In the genomic region with DNA sequence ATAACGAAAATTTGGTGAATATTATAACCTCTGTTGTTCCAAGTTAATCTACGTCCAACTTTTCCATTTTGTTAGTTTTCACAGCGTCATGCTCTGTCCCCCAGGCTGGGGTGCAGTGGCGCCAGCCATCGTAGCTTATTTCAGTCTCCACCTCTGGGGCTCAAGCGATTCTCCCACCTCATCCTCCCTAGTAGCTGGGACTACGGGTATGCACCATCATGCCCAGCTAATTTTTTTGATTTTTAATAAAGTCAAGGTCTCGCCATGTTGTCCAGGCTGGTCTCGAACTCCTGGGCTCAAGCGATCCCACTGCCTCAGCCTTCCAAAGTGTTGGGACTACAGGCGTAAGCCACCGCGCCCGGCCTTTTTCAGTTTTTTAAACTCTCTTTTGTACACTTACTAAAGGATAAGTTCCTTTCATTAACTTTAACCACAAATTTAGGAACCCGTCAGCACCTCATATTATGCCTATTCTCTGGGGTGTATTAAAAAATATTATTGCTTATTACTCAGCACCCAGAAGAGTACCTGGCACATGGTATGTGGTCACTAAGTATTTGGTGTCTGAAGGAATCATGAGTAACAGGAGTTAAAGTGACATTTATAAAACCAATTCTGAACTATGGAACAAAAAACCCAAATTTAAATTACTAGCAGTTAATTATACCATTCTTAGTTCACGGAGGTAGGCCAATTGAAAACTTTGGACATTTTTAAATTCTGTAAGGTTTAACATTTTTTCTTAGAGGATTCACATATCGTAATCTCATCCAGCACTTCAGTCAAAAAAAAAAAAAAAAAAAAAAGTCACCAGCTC, we compare ENCODE assay signal across 2 cellular contexts.
A peak's percentile ranks its signal among the peaks of the same experiment; 100 is the strongest.
TF ChIP-seq lines count a peak whose summit lies in the region.

No MANE protein-coding gene starts in this region.

TF ChIP-seq in K562, 482 proteins besides CTCF, POLR2A, EP300 and RAD21 (continues in another document):
- TF ChIP-seq MTF1 (CRISPR knock-in tag; IDR thresholded peaks at IDR 0.05; ENCODE audit: borderline replicate concordance) (no peak), RBM22 (IDR thresholded peaks at IDR 0.05; ENCODE audit: low read depth, low read length, poor library complexity, severe bottlenecking) (no peak), CXXC5 (CRISPR knock-in tag; IDR thresholded peaks at IDR 0.05) (no peak), SOX6 (IDR thresholded peaks at IDR 0.05) (no peak), JUND (IDR thresholded peaks at IDR 0.05; ENCODE audit: borderline replicate concordance, low read depth, low read length) (0 out of 2 replicates have a peak, but pooled peaks have one; percentile 8), JUND (tag; IDR thresholded peaks at IDR 0.05; ENCODE audit: borderline replicate concordance, low read depth, low read length) (no peak), TAF7 (tag; IDR thresholded peaks at IDR 0.05) (0 out of 2 replicates have a peak, but pooled peaks have one; percentile 24), NR4A1 (CRISPR knock-in tag; IDR thresholded peaks at IDR 0.05) (no peak), NR4A1 (tag; IDR thresholded peaks at IDR 0.05) (no peak), POLR3G (IDR thresholded peaks at IDR 0.05; ENCODE audit: extremely low read depth, insufficient read length, insufficient replicate concordance) (no peak), ZNF57 (CRISPR knock-in tag; IDR thresholded peaks at IDR 0.05) (no peak), ZNF23 (CRISPR knock-in tag; IDR thresholded peaks at IDR 0.05) (no peak), ZBTB1 (CRISPR knock-in tag; IDR thresholded peaks at IDR 0.05; ENCODE audit: borderline replicate concordance, low read depth) (no peak), PPARD (CRISPR knock-in tag; IDR thresholded peaks at IDR 0.05) (no peak), ZNF695 (CRISPR knock-in tag; IDR thresholded peaks at IDR 0.05) (no peak), BACH1 (tag; IDR thresholded peaks at IDR 0.05) (peak; percentile 58), ZNF785 (CRISPR knock-in tag; IDR thresholded peaks at IDR 0.05) (no peak), TRIM24 (IDR thresholded peaks at IDR 0.05) (0 out of 4 replicates have a peak, but pooled peaks of 1 of the 2 experiments have one; percentile 15), TAF9B (IDR thresholded peaks at IDR 0.05; ENCODE audit: partially characterized antibody) (no peak), ZNF41 (CRISPR knock-in tag; conservative IDR thresholded peaks at IDR 0.05) (no peak), ZC3H4 (CRISPR knock-in tag; IDR thresholded peaks at IDR 0.05; ENCODE audit: borderline replicate concordance) (no peak)
- TF ChIP-seq, protein P1, sequence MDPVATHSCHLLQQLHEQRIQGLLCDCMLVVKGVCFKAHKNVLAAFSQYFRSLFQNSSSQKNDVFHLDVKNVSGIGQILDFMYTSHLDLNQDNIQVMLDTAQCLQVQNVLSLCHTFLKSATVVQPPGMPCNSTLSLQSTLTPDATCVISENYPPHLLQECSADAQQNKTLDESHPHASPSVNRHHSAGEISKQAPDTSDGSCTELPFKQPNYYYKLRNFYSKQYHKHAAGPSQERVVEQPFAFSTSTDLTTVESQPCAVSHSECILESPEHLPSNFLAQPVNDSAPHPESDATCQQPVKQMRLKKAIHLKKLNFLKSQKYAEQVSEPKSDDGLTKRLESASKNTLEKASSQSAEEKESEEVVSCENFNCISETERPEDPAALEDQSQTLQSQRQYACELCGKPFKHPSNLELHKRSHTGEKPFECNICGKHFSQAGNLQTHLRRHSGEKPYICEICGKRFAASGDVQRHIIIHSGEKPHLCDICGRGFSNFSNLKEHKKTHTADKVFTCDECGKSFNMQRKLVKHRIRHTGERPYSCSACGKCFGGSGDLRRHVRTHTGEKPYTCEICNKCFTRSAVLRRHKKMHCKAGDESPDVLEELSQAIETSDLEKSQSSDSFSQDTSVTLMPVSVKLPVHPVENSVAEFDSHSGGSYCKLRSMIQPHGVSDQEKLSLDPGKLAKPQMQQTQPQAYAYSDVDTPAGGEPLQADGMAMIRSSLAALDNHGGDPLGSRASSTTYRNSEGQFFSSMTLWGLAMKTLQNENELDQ (CRISPR knock-in tag; IDR thresholded peaks at IDR 0.05; ENCODE audit: borderline replicate concordance), result no peak
- TF ChIP-seq, protein P2, sequence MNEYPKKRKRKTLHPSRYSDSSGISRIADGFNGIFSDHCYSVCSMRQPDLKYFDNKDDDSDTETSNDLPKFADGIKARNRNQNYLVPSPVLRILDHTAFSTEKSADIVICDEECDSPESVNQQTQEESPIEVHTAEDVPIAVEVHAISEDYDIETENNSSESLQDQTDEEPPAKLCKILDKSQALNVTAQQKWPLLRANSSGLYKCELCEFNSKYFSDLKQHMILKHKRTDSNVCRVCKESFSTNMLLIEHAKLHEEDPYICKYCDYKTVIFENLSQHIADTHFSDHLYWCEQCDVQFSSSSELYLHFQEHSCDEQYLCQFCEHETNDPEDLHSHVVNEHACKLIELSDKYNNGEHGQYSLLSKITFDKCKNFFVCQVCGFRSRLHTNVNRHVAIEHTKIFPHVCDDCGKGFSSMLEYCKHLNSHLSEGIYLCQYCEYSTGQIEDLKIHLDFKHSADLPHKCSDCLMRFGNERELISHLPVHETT (CRISPR knock-in tag; conservative IDR thresholded peaks at IDR 0.05 in 1 of 2, IDR thresholded peaks at IDR 0.05 in 1 of 2), result 0 out of 4 replicates have a peak, but pooled peaks of 1 of the 2 experiments have one; percentile 23

TF ChIP-seq in liver, 16 proteins besides CTCF, POLR2A, EP300 and RAD21:
- TF ChIP-seq HNF4A (conservative IDR thresholded peaks at IDR 0.05) (no peak), JUND (IDR thresholded peaks at IDR 0.05) (no peak), FOXA2 (IDR thresholded peaks at IDR 0.05) (no peak), SP1 (IDR thresholded peaks at IDR 0.05) (no peak), TAF1 (conservative IDR thresholded peaks at IDR 0.05) (no peak), FOXA1 (IDR thresholded peaks at IDR 0.05) (no peak), RXRA (IDR thresholded peaks at IDR 0.05) (no peak), GABPA (IDR thresholded peaks at IDR 0.05 in 1 of 2, conservative IDR thresholded peaks at IDR 0.05 in 1 of 2) (no peak), HNF4G (IDR thresholded peaks at IDR 0.05) (no peak), NR2F2 (IDR thresholded peaks at IDR 0.05) (no peak), EGR1 (IDR thresholded peaks at IDR 0.05; ENCODE audit: low read depth in 2 of 2) (no peak), YY1 (IDR thresholded peaks at IDR 0.05) (no peak)
- TF ChIP-seq, protein P3, sequence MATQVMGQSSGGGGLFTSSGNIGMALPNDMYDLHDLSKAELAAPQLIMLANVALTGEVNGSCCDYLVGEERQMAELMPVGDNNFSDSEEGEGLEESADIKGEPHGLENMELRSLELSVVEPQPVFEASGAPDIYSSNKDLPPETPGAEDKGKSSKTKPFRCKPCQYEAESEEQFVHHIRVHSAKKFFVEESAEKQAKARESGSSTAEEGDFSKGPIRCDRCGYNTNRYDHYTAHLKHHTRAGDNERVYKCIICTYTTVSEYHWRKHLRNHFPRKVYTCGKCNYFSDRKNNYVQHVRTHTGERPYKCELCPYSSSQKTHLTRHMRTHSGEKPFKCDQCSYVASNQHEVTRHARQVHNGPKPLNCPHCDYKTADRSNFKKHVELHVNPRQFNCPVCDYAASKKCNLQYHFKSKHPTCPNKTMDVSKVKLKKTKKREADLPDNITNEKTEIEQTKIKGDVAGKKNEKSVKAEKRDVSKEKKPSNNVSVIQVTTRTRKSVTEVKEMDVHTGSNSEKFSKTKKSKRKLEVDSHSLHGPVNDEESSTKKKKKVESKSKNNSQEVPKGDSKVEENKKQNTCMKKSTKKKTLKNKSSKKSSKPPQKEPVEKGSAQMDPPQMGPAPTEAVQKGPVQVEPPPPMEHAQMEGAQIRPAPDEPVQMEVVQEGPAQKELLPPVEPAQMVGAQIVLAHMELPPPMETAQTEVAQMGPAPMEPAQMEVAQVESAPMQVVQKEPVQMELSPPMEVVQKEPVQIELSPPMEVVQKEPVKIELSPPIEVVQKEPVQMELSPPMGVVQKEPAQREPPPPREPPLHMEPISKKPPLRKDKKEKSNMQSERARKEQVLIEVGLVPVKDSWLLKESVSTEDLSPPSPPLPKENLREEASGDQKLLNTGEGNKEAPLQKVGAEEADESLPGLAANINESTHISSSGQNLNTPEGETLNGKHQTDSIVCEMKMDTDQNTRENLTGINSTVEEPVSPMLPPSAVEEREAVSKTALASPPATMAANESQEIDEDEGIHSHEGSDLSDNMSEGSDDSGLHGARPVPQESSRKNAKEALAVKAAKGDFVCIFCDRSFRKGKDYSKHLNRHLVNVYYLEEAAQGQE (IDR thresholded peaks at IDR 0.05), result no peak
- TF ChIP-seq, protein P4, sequence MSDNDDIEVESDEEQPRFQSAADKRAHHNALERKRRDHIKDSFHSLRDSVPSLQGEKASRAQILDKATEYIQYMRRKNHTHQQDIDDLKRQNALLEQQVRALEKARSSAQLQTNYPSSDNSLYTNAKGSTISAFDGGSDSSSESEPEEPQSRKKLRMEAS (IDR thresholded peaks at IDR 0.05), result no peak
- TF ChIP-seq, protein P5, sequence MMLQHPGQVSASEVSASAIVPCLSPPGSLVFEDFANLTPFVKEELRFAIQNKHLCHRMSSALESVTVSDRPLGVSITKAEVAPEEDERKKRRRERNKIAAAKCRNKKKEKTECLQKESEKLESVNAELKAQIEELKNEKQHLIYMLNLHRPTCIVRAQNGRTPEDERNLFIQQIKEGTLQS (IDR thresholded peaks at IDR 0.05), result no peak
- TF ChIP-seq, protein P6, sequence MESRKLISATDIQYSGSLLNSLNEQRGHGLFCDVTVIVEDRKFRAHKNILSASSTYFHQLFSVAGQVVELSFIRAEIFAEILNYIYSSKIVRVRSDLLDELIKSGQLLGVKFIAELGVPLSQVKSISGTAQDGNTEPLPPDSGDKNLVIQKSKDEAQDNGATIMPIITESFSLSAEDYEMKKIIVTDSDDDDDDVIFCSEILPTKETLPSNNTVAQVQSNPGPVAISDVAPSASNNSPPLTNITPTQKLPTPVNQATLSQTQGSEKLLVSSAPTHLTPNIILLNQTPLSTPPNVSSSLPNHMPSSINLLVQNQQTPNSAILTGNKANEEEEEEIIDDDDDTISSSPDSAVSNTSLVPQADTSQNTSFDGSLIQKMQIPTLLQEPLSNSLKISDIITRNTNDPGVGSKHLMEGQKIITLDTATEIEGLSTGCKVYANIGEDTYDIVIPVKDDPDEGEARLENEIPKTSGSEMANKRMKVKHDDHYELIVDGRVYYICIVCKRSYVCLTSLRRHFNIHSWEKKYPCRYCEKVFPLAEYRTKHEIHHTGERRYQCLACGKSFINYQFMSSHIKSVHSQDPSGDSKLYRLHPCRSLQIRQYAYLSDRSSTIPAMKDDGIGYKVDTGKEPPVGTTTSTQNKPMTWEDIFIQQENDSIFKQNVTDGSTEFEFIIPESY (IDR thresholded peaks at IDR 0.05), result no peak
TF ChIP-seq in liver: peak in this region for 0.
